ENCODE assay signal across 8 cellular contexts in genomic region chr4:113435893-113436292, GRCh38.
DNase-seq lines count a peak whose midpoint lies in the region; ATAC-seq and TF ChIP-seq lines count a peak whose summit lies in the region.

No MANE protein-coding gene starts in this region.

- peaks cover 3 to 8% of the 10 kb centered on the region in 2 donors for H3K4me1 ChIP-seq in left lung

- no peaks in the 10 kb centered on the region for H3K36me3 ChIP-seq in left lung

- peaks cover 46% of the 10 kb centered on the region for H3K4me1 Mint-ChIP-seq in brain

- DNase-seq in stimulated activated naive CD4-positive, alpha-beta T cell treated with Interleukin-2 at 50 U/mL for 16 hours (lab: John Stamatoyannopoulos, UW): peak; percentile 5
- DNase-seq in stimulated activated naive CD4-positive, alpha-beta T cell (lab: John Stamatoyannopoulos, UW): no peak
- DNase-seq in left lung: no peak
- no peak for DNase-seq in NCI-H524 (lab: John Stamatoyannopoulos, UW)
- DNase-seq in SK-N-DZ (ENCODE audit: low spot score): no peak
- no peak for DNase-seq in cortex of kidney (lab: John Stamatoyannopoulos, UW)
- no peak for DNase-seq in AML-193 (lab: John Stamatoyannopoulos, UW)

- no peaks in the 10 kb centered on the region for H3K27me3 ChIP-seq in left lung

- H3K27ac Mint-ChIP-seq in brain: peak overlapping the region in 4 of 5 experiments; percentile 1 to 93 (median 88)

- no peaks in the 10 kb centered on the region for H3K36me3 Mint-ChIP-seq in brain

- peak overlapping the region; percentile 41 to 60 for H3K27ac ChIP-seq in left lung

- intact Hi-C loops in left lung (cut with DNase I): no loop called here

- no peak for TF ChIP-seq CTCF in brain (conservative IDR thresholded peaks at IDR 0.05)
- no peak for TF ChIP-seq CTCF in left lung (IDR thresholded peaks at IDR 0.05)

- H3K9me3 Mint-ChIP-seq in brain: peaks cover 6 to 14% (median 6%) of the 10 kb centered on the region in 5 experiments

- peaks cover 3% of the 10 kb centered on the region for H3K27me3 Mint-ChIP-seq in brain

- H3K4me3 ChIP-seq in left lung: no peak overlapping the region

- ATAC-seq in left lung: peak; percentile 58

- no peaks in the 10 kb centered on the region for H3K9me3 ChIP-seq in left lung

- peak overlapping the region in 3 of 5 experiments; percentile 3 to 75 (median 65) for H3K4me3 Mint-ChIP-seq in brain
